ENCODE assay signal across 8 cellular contexts in the genomic region with DNA sequence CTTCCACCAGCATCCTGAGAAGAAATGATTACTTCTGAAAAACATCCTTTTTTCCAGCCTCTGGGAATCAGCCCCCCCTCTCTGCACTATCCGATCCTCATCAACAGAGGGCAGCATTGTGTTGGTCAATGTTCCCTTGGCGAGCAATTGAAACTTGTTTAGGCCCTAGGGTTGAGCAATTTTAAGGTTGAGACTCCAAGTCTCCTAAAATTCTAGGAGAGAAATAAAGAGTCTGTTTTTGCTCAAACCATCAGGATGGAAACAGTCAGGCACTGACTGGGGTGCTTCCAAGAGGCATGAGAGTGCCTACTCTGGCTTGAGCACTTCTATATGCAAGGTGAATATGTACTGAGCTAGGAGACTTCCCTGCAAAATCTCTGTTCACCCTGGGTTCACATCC. TPM values are rescaled to one million over a fixed set of nuclear protein-coding genes. Genes with fewer than 3 reads are reported as not detected.
DNase-seq lines count a peak whose midpoint lies in the region; ATAC-seq and TF ChIP-seq lines count a peak whose summit lies in the region.

No MANE protein-coding gene starts in this region.

- H3K36me3 ChIP-seq in BE2C: no peaks in the 10 kb centered on the region

- H3K9me3 Mint-ChIP-seq in activated T-helper 17 cell treated with anti-CD3 and anti-CD28 coated beads, Interleukin-2, amount 50 U/mL, for 72 hours: no peaks in the 10 kb centered on the region
- no peaks in the 10 kb centered on the region for H3K9me3 Mint-ChIP-seq in progenitor cell of endocrine pancreas (ENCODE audit: low read depth)

- no peaks in the 10 kb centered on the region for H3K27me3 Mint-ChIP-seq in activated T-helper 17 cell treated with anti-CD3 and anti-CD28 coated beads, Interleukin-2, amount 50 U/mL, for 72 hours
- no peaks in the 10 kb centered on the region for H3K27me3 Mint-ChIP-seq in progenitor cell of endocrine pancreas

- H3K4me1 Mint-ChIP-seq in activated T-helper 17 cell treated with anti-CD3 and anti-CD28 coated beads, Interleukin-2, amount 50 U/mL, for 72 hours: peaks cover 58% of the 10 kb centered on the region
- H3K4me1 Mint-ChIP-seq in progenitor cell of endocrine pancreas (ENCODE audit: low read depth): no peaks in the 10 kb centered on the region

- peak overlapping the region; percentile 64 for H3K4me3 Mint-ChIP-seq in activated T-helper 17 cell treated with anti-CD3 and anti-CD28 coated beads, Interleukin-2, amount 50 U/mL, for 72 hours
- H3K4me3 Mint-ChIP-seq in progenitor cell of endocrine pancreas (ENCODE audit: low read depth): no peak overlapping the region

- TF ChIP-seq CTCF in BE2C (IDR thresholded peaks at IDR 0.05; ENCODE audit: low read depth, low read length) (peak; percentile 93), GM12874 (IDR thresholded peaks at IDR 0.05; ENCODE audit: insufficient read depth, low read depth, low read length) (peak; percentile 83), progenitor cell of endocrine pancreas (IDR thresholded peaks at IDR 0.05; ENCODE audit: unreplicated experiment) (peak; percentile 81)

- peak overlapping the region; percentile 89 for H3K27ac Mint-ChIP-seq in activated T-helper 17 cell treated with anti-CD3 and anti-CD28 coated beads, Interleukin-2, amount 50 U/mL, for 72 hours
- H3K27ac Mint-ChIP-seq in progenitor cell of endocrine pancreas: no peak overlapping the region

- intact Hi-C loops in Right ventricle myocardium inferior (cut with DNase I): loop anchor here (1.0 to 5.0 kb wide), 2 partner anchors 56 to 106 kb away; no protein-coding TSS in a partner anchor

- H3K27me3 ChIP-seq in BE2C: peaks cover 5% of the 10 kb centered on the region

- H3K9me3 ChIP-seq in BE2C: no peaks in the 10 kb centered on the region

- H3K4me1 ChIP-seq in BE2C: no peaks in the 10 kb centered on the region

- no peak overlapping the region for H3K4me3 ChIP-seq in BE2C (ENCODE audit: low read depth, low read length)

- peak; percentile 47 for DNase-seq in BE2C
- DNase-seq in NAMALWA (ENCODE audit: low spot score): peak; percentile 64
- DNase-seq in Right ventricle myocardium inferior (ENCODE audit: missing footprints): no peak
- DNase-seq in progenitor cell of endocrine pancreas (ENCODE audit: low spot score, unreplicated experiment): peak; percentile 36
- no peak for DNase-seq in GM19240 (ENCODE audit: insufficient read length, low spot score)

- peaks cover 84% of the 10 kb centered on the region for H3K36me3 Mint-ChIP-seq in activated T-helper 17 cell treated with anti-CD3 and anti-CD28 coated beads, Interleukin-2, amount 50 U/mL, for 72 hours (ENCODE audit: low read depth)
- H3K36me3 Mint-ChIP-seq in progenitor cell of endocrine pancreas (ENCODE audit: insufficient read depth): no peaks in the 10 kb centered on the region

- ATAC-seq in HG02678 (IDR thresholded peaks at IDR 0.05; ENCODE audit: unreplicated experiment) (peak; percentile 42), Right ventricle myocardium inferior (peak; percentile 84)
- ATAC-seq in activated T-helper 17 cell treated with anti-CD3 and anti-CD28 coated beads, Interleukin-2, amount 50 U/mL, for 72 hours (replicated peaks): no peak

RNA-seq across cellular contexts. Expression of a gene that starts 12.4 kb away (rescaled TPM):
- 18.2 TPM for polyA plus RNA-seq in BE2C (2012; ENCODE audit: insufficient read depth, insufficient read length, low read depth)
- total RNA-seq in activated T-helper 17 cell treated with anti-CD3 and anti-CD28 coated beads, Interleukin-2, amount 50 U/mL, for 72 hours: 100 to 1,000 TPM; 269 to 291 TPM
- 29.6 TPM for total RNA-seq in Right ventricle myocardium inferior
- 85.1 and 88.5 TPM in 2 replicates for total RNA-seq in progenitor cell of endocrine pancreas

Comparison
In these comparisons a context has a peak if more than half of its experiments do, and no peak if none do; other contexts are left out.
1. DNase-seq: peak in BE2C (single experiment), NAMALWA (single experiment) and progenitor cell of endocrine pancreas (single experiment); none in Right ventricle myocardium inferior (single experiment) and GM19240 (single experiment).
2. Peak in every context shown above with its lines, with median percentiles within 50 percentile points of each other: CTCF ChIP-seq.